Comparison of ENCODE assay signal across 8 cellular contexts in the genomic region with DNA sequence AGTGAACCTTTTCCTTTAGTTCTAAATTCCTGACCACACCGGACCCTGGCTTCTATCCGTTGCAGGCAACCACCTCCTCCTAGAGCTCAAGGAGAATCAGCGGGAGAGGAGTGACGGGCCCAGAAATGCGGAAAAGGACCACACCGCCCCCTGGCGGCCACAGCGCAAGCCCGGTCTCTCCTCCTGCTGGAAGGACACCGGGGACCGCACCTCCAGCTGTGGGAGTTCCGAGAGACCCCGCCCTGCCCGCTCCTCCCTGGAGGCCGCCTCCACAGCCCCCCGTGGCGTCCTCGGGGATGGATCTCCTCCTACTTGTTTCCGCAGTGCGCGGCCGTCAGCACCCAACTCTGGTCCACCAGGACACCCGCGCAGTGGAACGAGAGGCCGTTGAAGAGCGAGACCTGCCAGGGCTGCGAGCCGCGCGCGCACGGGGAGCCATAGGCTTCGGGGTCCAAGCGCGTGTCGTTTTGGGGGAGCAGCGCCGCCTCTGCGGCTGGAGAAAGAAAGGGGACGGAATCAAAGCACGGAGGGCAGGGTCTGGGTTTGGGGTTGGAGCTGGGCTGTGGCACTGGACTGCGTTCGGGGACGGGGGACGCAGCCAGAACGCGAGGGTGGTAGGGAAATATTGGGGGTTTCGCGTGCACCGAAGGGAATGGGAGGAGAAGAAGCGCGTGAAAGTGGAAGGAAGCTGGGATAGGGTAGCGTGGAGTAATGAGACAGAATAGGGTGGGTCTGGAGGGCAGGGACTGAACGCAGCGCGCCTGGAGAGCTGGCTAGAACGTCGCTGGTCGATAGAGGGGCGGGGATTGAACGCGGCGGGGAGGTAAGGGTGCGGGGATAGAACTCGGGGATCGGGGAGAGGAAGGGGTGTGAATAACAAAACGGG. TPM values are rescaled to one million over a fixed set of nuclear protein-coding genes. Genes with fewer than 3 reads are reported as not detected.
A peak's percentile ranks its signal among the peaks of the same experiment; 100 is the strongest.
DNase-seq lines count a peak whose midpoint lies in the region; ATAC-seq and TF ChIP-seq lines count a peak whose summit lies in the region.

No MANE protein-coding gene starts in this region.

- no peak overlapping the region for H3K27ac ChIP-seq in neural progenitor cell
- H3K27ac ChIP-seq in tibial nerve: no peak overlapping the region

- no peaks in the 10 kb centered on the region for H3K79me2 ChIP-seq in neural progenitor cell (ENCODE audit: low read depth)

- TF ChIP-seq EP300 in tibial nerve (IDR thresholded peaks at IDR 0.05): no peak

- TF ChIP-seq CTCF in fibroblast of the aortic adventitia (IDR thresholded peaks at IDR 0.05; ENCODE audit: insufficient read depth, low read length) (peak; percentile 68), neural progenitor cell (IDR thresholded peaks at IDR 0.05) (peak; percentile 77), tibial nerve (IDR thresholded peaks at IDR 0.05) (peak; percentile 31 to 66 (median 59))

- peaks cover 7% of the 10 kb centered on the region for H4K20me1 ChIP-seq in neural progenitor cell (ENCODE audit: low read depth)

- peaks cover 27% of the 10 kb centered on the region for H3F3A ChIP-seq in neural progenitor cell (ENCODE audit: low read depth)

- H3K27me3 Mint-ChIP-seq in neural progenitor cell (ENCODE audit: insufficient read depth, low read depth): peaks cover 64% of the 10 kb centered on the region

- H3K27ac Mint-ChIP-seq in neural progenitor cell: no peak overlapping the region

- H3K9me3 Mint-ChIP-seq in neural progenitor cell: peaks cover 13% of the 10 kb centered on the region

- H3K36me3 ChIP-seq in neural progenitor cell: no peaks in the 10 kb centered on the region
- no peaks in the 10 kb centered on the region for H3K36me3 ChIP-seq in tibial nerve

- H3K4me1 ChIP-seq in neural progenitor cell (peaks cover 16% of the 10 kb centered on the region), tibial nerve (peaks cover 0 to 35% (median 1%) of the 10 kb centered on the region in 4 donors)

- 1 to 2% methylated on average over 61 to 68 of the region's 68 CpGs for WGBS in tibial nerve, 2 donors

- peak overlapping the region; percentile 89 for H2AFZ ChIP-seq in neural progenitor cell (replicated peaks)

- peak overlapping the region; percentile 85 for H3K4me2 ChIP-seq in neural progenitor cell

- H3K36me3 Mint-ChIP-seq in neural progenitor cell: no peaks in the 10 kb centered on the region

- H3K9ac ChIP-seq in neural progenitor cell: no peak overlapping the region

- peaks cover 9% of the 10 kb centered on the region for H3K4me1 Mint-ChIP-seq in neural progenitor cell

- no peak for ATAC-seq in GM18909 (IDR thresholded peaks at IDR 0.05; ENCODE audit: poor library complexity, unreplicated experiment)

- H3K4me3 ChIP-seq in fibroblast of the aortic adventitia (ENCODE audit: low read depth, low read length): peak overlapping the region; percentile 9
- peak overlapping the region; percentile 64 for H3K4me3 ChIP-seq in neural progenitor cell
- peak overlapping the region in 1 of 4 donors; percentile 37 for H3K4me3 ChIP-seq in tibial nerve

- DNase-seq in SHP77 (lab: John Stamatoyannopoulos, UW) (peak; percentile 27 to 31), SHP77 treated with DMSO at 0.1 percent for 48 hours (lab: John Stamatoyannopoulos, UW) (no peak), NCI-H2196 treated with DMSO at 0.1 percent for 48 hours (lab: John Stamatoyannopoulos, UW; ENCODE audit: unreplicated experiment) (peak; percentile 65), fibroblast of the aortic adventitia (ENCODE audit: low read depth) (peak; percentile 39), neural progenitor cell (ENCODE audit: low spot score) (peak; percentile 80), tibial nerve (ENCODE audit: low spot score in 2 of 2) (peak; percentile 9 to 21)
- DNase-seq in activated CD8-positive, alpha-beta memory T cell treated with anti-CD3 and anti-CD28 coated beads, Interleukin-2, amount 50 U/mL, for 4 hours: peak; percentile 52

- H3K27me3 ChIP-seq in neural progenitor cell (peaks cover 69% of the 10 kb centered on the region), tibial nerve (peaks cover 0 to 68% of the 10 kb centered on the region in 2 donors)

- TF ChIP-seq POLR2A in tibial nerve (IDR thresholded peaks at IDR 0.05): no peak

- H3K4me3 Mint-ChIP-seq in neural progenitor cell: peak overlapping the region; percentile 79

- no peaks in the 10 kb centered on the region for H3K9me3 ChIP-seq in neural progenitor cell (ENCODE audit: low read depth)
- H3K9me3 ChIP-seq in tibial nerve: peaks cover 0 to 5% (median 0%) of the 10 kb centered on the region in 4 donors

RNA-seq across cellular contexts. Expression of a gene that starts 2.5 kb away (rescaled TPM):
- total RNA-seq in fibroblast of the aortic adventitia (ENCODE audit: low replicate concordance) (0.27 TPM in 1 of 2 replicates, not detected in the other), neural progenitor cell (ENCODE audit: low replicate concordance) (1.9 TPM in 1 of 2 replicates, not detected in the other), tibial nerve (1 to 10 TPM in 2 of 4 donors, under 1 TPM in 1, not detected in 1; 0.22 to 3.1 (median 1.4) TPM)

RNA-seq across cellular contexts. Expression of a gene that starts 9.4 kb away (rescaled TPM):
- total RNA-seq in fibroblast of the aortic adventitia (ENCODE audit: low replicate concordance) (not detected in 2 replicates), neural progenitor cell (ENCODE audit: low replicate concordance) (not detected in 2 replicates), tibial nerve (1 to 10 TPM in 1 of 4 donors, not detected in 3; 1.3 TPM)

RNA-seq across cellular contexts. Expression of a gene that starts 15.6 kb away (rescaled TPM):
- not detected in 2 replicates for total RNA-seq in fibroblast of the aortic adventitia (ENCODE audit: low replicate concordance)
- 0.46 TPM in 1 of 2 replicates, not detected in the other for total RNA-seq in neural progenitor cell (ENCODE audit: low replicate concordance)
- 1 to 10 TPM in 3 of 4 donors, not detected in 1; 1.6 to 2.2 (median 1.9) TPM for total RNA-seq in tibial nerve

RNA-seq across cellular contexts. Expression of a gene that starts 17.8 kb away (rescaled TPM):
- total RNA-seq in fibroblast of the aortic adventitia (ENCODE audit: low replicate concordance) (not detected in 2 replicates), neural progenitor cell (ENCODE audit: low replicate concordance) (not detected in 2 replicates), tibial nerve (not detected)

RNA-seq across cellular contexts. Expression of a gene that starts 33.3 kb away (rescaled TPM):
- total RNA-seq in fibroblast of the aortic adventitia (ENCODE audit: low replicate concordance): 0.18 TPM in 1 of 2 replicates, not detected in the other
- total RNA-seq in neural progenitor cell (ENCODE audit: low replicate concordance): 0.28 and 0.36 TPM in 2 replicates
- 1 to 10 TPM in 3 of 4 donors, under 1 TPM in 1; 0.90 to 7.6 (median 4.6) TPM for total RNA-seq in tibial nerve
